ENCODE assay signal across 1 cellular context in the genomic region with DNA sequence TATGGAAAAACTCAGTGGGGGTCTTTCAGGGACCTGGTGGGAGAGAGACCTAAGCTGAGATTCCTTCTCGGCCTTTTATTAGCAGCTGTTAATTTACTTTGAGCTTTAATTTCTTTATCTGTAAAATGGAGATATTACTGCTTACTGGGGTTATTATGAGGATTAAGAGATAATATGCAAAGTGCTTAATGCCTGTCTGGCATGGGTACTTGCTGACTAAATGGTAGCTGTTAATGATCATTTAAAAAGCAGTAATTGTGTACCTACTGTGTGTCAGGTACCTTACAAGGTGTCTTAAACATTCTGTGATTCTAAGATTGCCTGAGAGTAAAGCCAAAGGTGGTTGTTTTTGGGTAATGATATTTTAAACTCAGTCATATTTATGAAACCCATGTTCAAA.
A peak's percentile ranks its signal among the peaks of the same experiment; 100 is the strongest.
TF ChIP-seq lines count a peak whose summit lies in the region.

No MANE protein-coding gene starts in this region.

TF ChIP-seq in HepG2, 621 proteins besides CTCF, POLR2A, EP300 and RAD21 (continued from another document):
- TF ChIP-seq POLR2G (IDR thresholded peaks at IDR 0.05; ENCODE audit: low read depth, low read length) (no peak), SYNCRIP (IDR thresholded peaks at IDR 0.05; ENCODE audit: insufficient read depth, low read depth, low read length) (no peak), BRD4 (CRISPR knock-in tag; IDR thresholded peaks at IDR 0.05) (no peak), FOXP1 (IDR thresholded peaks at IDR 0.05) (no peak), FOXP1 (CRISPR knock-in tag; IDR thresholded peaks at IDR 0.05) (no peak), ZNF792 (CRISPR knock-in tag; IDR thresholded peaks at IDR 0.05) (no peak), RXRB (CRISPR knock-in tag; IDR thresholded peaks at IDR 0.05; ENCODE audit: borderline replicate concordance) (no peak), FOXO4 (CRISPR knock-in tag; conservative IDR thresholded peaks at IDR 0.05) (0 out of 2 replicates have a peak, but pooled peaks have one; percentile 28), ZNF597 (CRISPR knock-in tag; IDR thresholded peaks at IDR 0.05) (no peak), ZFP90 (CRISPR knock-in tag; IDR thresholded peaks at IDR 0.05; ENCODE audit: borderline replicate concordance) (no peak)
- TF ChIP-seq, protein P1, sequence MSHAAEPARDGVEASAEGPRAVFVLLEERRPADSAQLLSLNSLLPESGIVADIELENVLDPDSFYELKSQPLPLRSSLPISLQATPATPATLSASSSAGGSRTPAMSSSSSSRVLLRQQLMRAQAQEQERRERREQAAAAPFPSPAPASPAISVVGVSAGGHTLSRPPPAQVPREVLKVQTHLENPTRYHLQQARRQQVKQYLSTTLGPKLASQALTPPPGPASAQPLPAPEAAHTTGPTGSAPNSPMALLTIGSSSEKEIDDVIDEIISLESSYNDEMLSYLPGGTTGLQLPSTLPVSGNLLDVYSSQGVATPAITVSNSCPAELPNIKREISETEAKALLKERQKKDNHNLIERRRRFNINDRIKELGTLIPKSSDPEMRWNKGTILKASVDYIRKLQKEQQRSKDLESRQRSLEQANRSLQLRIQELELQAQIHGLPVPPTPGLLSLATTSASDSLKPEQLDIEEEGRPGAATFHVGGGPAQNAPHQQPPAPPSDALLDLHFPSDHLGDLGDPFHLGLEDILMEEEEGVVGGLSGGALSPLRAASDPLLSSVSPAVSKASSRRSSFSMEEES (CRISPR knock-in tag; IDR thresholded peaks at IDR 0.05): no peak
